ENCODE assay signal across 15 cellular contexts in the genomic region with DNA sequence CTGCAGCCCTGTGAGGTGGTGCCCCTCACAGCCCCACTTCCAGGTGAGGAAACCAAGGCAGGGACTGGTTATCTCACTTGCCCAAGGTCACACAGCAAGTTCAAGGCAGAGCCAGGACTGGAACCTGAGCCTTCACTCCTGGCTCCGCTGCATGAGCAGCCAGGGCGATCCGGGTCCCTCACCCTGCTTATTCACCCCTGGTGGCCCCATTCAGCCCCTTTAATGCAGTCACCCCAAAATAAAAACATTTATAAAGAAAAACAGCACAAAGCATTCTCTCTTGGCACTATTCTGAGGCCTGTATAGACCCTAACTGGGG. TPM values are rescaled to one million over a fixed set of nuclear protein-coding genes. Genes with fewer than 3 reads are reported as not detected.
DNase-seq lines count a peak whose midpoint lies in the region; ATAC-seq and TF ChIP-seq lines count a peak whose summit lies in the region.
"Had no signal": no experiment of that assay in that cellular context is flagged by ENCODE, and none has a peak within 500 bp of the region (broad histone marks: within the 10 kb centered on the region; RNA-seq: fewer than 3 reads in every experiment).

No MANE protein-coding gene starts in this region.

- H3K27ac ChIP-seq in heart right ventricle (no peak overlapping the region), uterus (peak overlapping the region; percentile 72 to 85)
- H3K27ac ChIP-seq: 22Rv1 had no signal

- WGBS in heart right ventricle, 2 donors = 98 to 100% methylated on average over 3 of the region's 3 CpGs

- TF ChIP-seq CTCF in heart right ventricle (IDR thresholded peaks at IDR 0.05) (no peak), chondrocyte (IDR thresholded peaks at IDR 0.05) (no peak), uterus (IDR thresholded peaks at IDR 0.05) (no peak)

- intact Hi-C loops in cardiac septum (cut with DNase I) (no loop called here), heart right ventricle (cut with DNase I) (no loop called here), uterus (cut with DNase I; ENCODE audit: low total_unique reads) (no loop called here)

- H3K9me3 ChIP-seq in heart right ventricle = no peaks in the 10 kb centered on the region
- H3K9me3 ChIP-seq in uterus = no peaks in the 10 kb centered on the region
- H3K9me3 ChIP-seq: Caco-2 had no signal

- H3K36me3 Mint-ChIP-seq in activated CD4-positive, alpha-beta T cell treated with anti-CD3 and anti-CD28 coated beads, Interleukin-2, amount 10 ng/mL, durations not matched to agents 7 days and 5 days (ENCODE audit: low read depth) = peaks cover 45% of the 10 kb centered on the region
- H3K36me3 Mint-ChIP-seq in chondrocyte (ENCODE audit: low read depth) = peaks cover 52% of the 10 kb centered on the region

- no peaks in the 10 kb centered on the region for H3K27me3 Mint-ChIP-seq in activated CD4-positive, alpha-beta T cell treated with anti-CD3 and anti-CD28 coated beads, Interleukin-2, amount 10 ng/mL, durations not matched to agents 7 days and 5 days
- H3K27me3 Mint-ChIP-seq in chondrocyte (ENCODE audit: low read depth) = no peaks in the 10 kb centered on the region

- H3K4me3 Mint-ChIP-seq in activated CD4-positive, alpha-beta T cell treated with anti-CD3 and anti-CD28 coated beads, Interleukin-2, amount 10 ng/mL, durations not matched to agents 7 days and 5 days = no peak overlapping the region
- no peak overlapping the region for H3K4me3 Mint-ChIP-seq in chondrocyte (ENCODE audit: unreplicated experiment)
- H3K4me3 Mint-ChIP-seq: CD8-positive, alpha-beta memory T cell; HFFc6 had no signal

- no peak overlapping the region for H3K4me3 ChIP-seq in heart right ventricle
- H3K4me3 ChIP-seq in uterus = no peak overlapping the region

- POLR2A ChIA-PET in activated CD4-positive, alpha-beta T cell treated with anti-CD3 and anti-CD28 coated beads, Interleukin-2, amount 10 ng/mL, durations not matched to agents 7 days and 5 days (lab: Charles Lee) = no interaction called here

- CTCF ChIA-PET in activated CD4-positive, alpha-beta T cell treated with anti-CD3 and anti-CD28 coated beads, Interleukin-2, amount 10 ng/mL, durations not matched to agents 7 days and 5 days (lab: Charles Lee) = no interaction called here

- H3K27me3 ChIP-seq in heart right ventricle (no peaks in the 10 kb centered on the region), uterus (no peaks in the 10 kb centered on the region)

- no peaks in the 10 kb centered on the region for H3K4me1 Mint-ChIP-seq in activated CD4-positive, alpha-beta T cell treated with anti-CD3 and anti-CD28 coated beads, Interleukin-2, amount 10 ng/mL, durations not matched to agents 7 days and 5 days
- H3K4me1 Mint-ChIP-seq in chondrocyte (ENCODE audit: low read depth) = no peaks in the 10 kb centered on the region
- H3K4me1 Mint-ChIP-seq: CD8-positive, alpha-beta memory T cell had no signal

- H3K36me3 ChIP-seq in heart right ventricle = peaks cover 0 to 100% (median 73%) of the 10 kb centered on the region in 9 donors
- H3K36me3 ChIP-seq in uterus = no peaks in the 10 kb centered on the region

- peak overlapping the region; percentile 50 for H3K27ac Mint-ChIP-seq in activated CD4-positive, alpha-beta T cell treated with anti-CD3 and anti-CD28 coated beads, Interleukin-2, amount 10 ng/mL, durations not matched to agents 7 days and 5 days
- H3K27ac Mint-ChIP-seq in chondrocyte (ENCODE audit: unreplicated experiment) = no peak overlapping the region
- H3K27ac Mint-ChIP-seq: HFFc6 had no signal

- TF ChIP-seq POLR2A in uterus (IDR thresholded peaks at IDR 0.05) = no peak

- ATAC-seq in heart right ventricle (no peak), HG03175 (IDR thresholded peaks at IDR 0.05; ENCODE audit: unreplicated experiment) (no peak), GM21515 (IDR thresholded peaks at IDR 0.05; ENCODE audit: unreplicated experiment) (no peak)

- no peak for DNase-seq in activated CD4-positive, alpha-beta T cell treated with anti-CD3 and anti-CD28 coated beads, Interleukin-2, amount 10 ng/mL, durations not matched to agents 7 days and 5 days
- DNase-seq in activated CD4-positive, alpha-beta T cell treated with anti-CD3 and anti-CD28 coated beads, Interleukin-2, amount 50 U/mL, for 48 hours = no peak
- DNase-seq in cardiac septum (ENCODE audit: low spot score) (peak; percentile 10), heart right ventricle (no peak), chondrocyte (ENCODE audit: low spot score) (peak; percentile 14), uterus (no peak)
- DNase-seq: CD8-positive, alpha-beta memory T cell; DND-41; GDM1; HCEC 1CT; HFFc6 had no signal

- H3K4me1 ChIP-seq in heart right ventricle (peaks cover 0 to 13% (median 0%) of the 10 kb centered on the region in 9 donors), uterus (peaks cover 0 to 8% of the 10 kb centered on the region in 2 donors)
- H3K4me1 ChIP-seq: Caco-2 had no signal

- no peaks in the 10 kb centered on the region for H3K9me3 Mint-ChIP-seq in activated CD4-positive, alpha-beta T cell treated with anti-CD3 and anti-CD28 coated beads, Interleukin-2, amount 10 ng/mL, durations not matched to agents 7 days and 5 days
- H3K9me3 Mint-ChIP-seq in chondrocyte (ENCODE audit: low read depth) = no peaks in the 10 kb centered on the region
- H3K9me3 Mint-ChIP-seq: CD8-positive, alpha-beta memory T cell; HFFc6 had no signal

RNA-seq across cellular contexts. Expression of gene POLR1A, which starts 57.3 kb away (rescaled TPM):
- 10 to 100 TPM; 34.5 to 36.6 TPM for total RNA-seq in activated CD4-positive, alpha-beta T cell treated with anti-CD3 and anti-CD28 coated beads, Interleukin-2, amount 10 ng/mL, durations not matched to agents 7 days and 5 days
- total RNA-seq in cardiac septum (24.3 TPM), heart right ventricle (10 to 100 TPM; 15.4 to 25.8 (median 21.9) TPM), chondrocyte (32.6 to 48.6 TPM (median 37.6 TPM) in 3 replicates), uterus (10 to 100 TPM; 10.9 to 38.8 (median 17.7) TPM)
- 1 to 10 TPM; 3.9 to 4.0 TPM for polyA plus RNA-seq in heart right ventricle

RNA-seq across cellular contexts. Expression of gene PTCD3, which starts 57.7 kb away (rescaled TPM):
- total RNA-seq in activated CD4-positive, alpha-beta T cell treated with anti-CD3 and anti-CD28 coated beads, Interleukin-2, amount 10 ng/mL, durations not matched to agents 7 days and 5 days = 100 to 1,000 TPM; 141 to 162 TPM
- 146 TPM for total RNA-seq in cardiac septum
- 100 to 1,000 TPM; 117 to 232 (median 159) TPM for total RNA-seq in heart right ventricle
- 10 to 100 TPM; 30.2 to 32.0 TPM for polyA plus RNA-seq in heart right ventricle
- 48.6 to 67.3 TPM (median 48.9 TPM) in 3 replicates for total RNA-seq in chondrocyte
- total RNA-seq in uterus = 100 to 1,000 TPM in 2 of 4 donors, 10 to 100 TPM in 2; 87.9 to 160 (median 103) TPM

Comparison
In these comparisons a context has a peak if more than half of its experiments do, and no peak if none do; other contexts are left out.
1. DNase-seq: peak in cardiac septum (single experiment) and chondrocyte (single experiment); none in activated CD4-positive, alpha-beta T cell treated with anti-CD3 and anti-CD28 coated beads, Interleukin-2, amount 10 ng/mL, durations not matched to agents 7 days and 5 days (single experiment), activated CD4-positive, alpha-beta T cell treated with anti-CD3 and anti-CD28 coated beads, Interleukin-2, amount 50 U/mL, for 48 hours (0 of 2), heart right ventricle (0 of 2) and uterus (0 of 2).
2. H3K27ac ChIP-seq: peak in uterus (2 of 2); none in heart right ventricle (0 of 10).